In genomic region chr16:50697881-50698767, GRCh38 we compare ENCODE assay signal across 9 cellular contexts. TPM values are rescaled to one million over a fixed set of nuclear protein-coding genes. Genes with fewer than 3 reads are reported as not detected.
DNase-seq lines count a peak whose midpoint lies in the region; ATAC-seq, FAIRE-seq and TF ChIP-seq lines count a peak whose summit lies in the region.
"Had no signal": no experiment of that assay in that cellular context is flagged by ENCODE, and none has a peak within 500 bp of the region (broad histone marks: within the 10 kb centered on the region; RNA-seq: fewer than 3 reads in every experiment).

No MANE protein-coding gene starts in this region.

- ATAC-seq in HG02852 (IDR thresholded peaks at IDR 0.05; ENCODE audit: unreplicated experiment) (peak; percentile 65), pancreas (peak in 3 of 4 donors; percentile 54 to 76 (median 67))

- intact Hi-C loops in esophagus squamous epithelium (cut with DNase I) (no loop called here), pancreas (cut with DNase I) (no loop called here)

- no peak for TF ChIP-seq POLR2A in esophagus squamous epithelium (IDR thresholded peaks at IDR 0.05)

- no peak for FAIRE-seq in pancreas (lab: Jason Lieb, UNC)

- no peaks in the 10 kb centered on the region for H3K9me3 ChIP-seq in esophagus squamous epithelium
- H3K9me3 ChIP-seq in pancreas, result no peaks in the 10 kb centered on the region

- H3K27me3 ChIP-seq in esophagus squamous epithelium (no peaks in the 10 kb centered on the region), pancreas (no peaks in the 10 kb centered on the region)

- TF ChIP-seq CTCF in WI38 (IDR thresholded peaks at IDR 0.05; ENCODE audit: low read depth, low read length) (no peak), esophagus squamous epithelium (IDR thresholded peaks at IDR 0.05) (no peak), pancreas (IDR thresholded peaks at IDR 0.05) (no peak)

- H3K27ac ChIP-seq in esophagus squamous epithelium, result peak overlapping the region; percentile 83 to 89 (median 88)
- H3K27ac ChIP-seq in pancreas, result peak overlapping the region in 2 of 4 donors; percentile 26 to 60
- H3K27ac ChIP-seq: 22Rv1 had no signal

- DNase-seq in DMS 273 (lab: John Stamatoyannopoulos, UW; ENCODE audit: unreplicated experiment), result peak; percentile 40
- DNase-seq in DMS 273 treated with DMSO at 0.1 percent for 48 hours (lab: John Stamatoyannopoulos, UW), result no peak
- no peak for DNase-seq in esophagus squamous epithelium (lab: John Stamatoyannopoulos, UW)
- DNase-seq in pancreas, result peak in 2 of 6 donors; percentile 25 to 54
- DNase-seq in COR-L47 (lab: John Stamatoyannopoulos, UW), result no peak
- no peak for DNase-seq in NCI-H69 (lab: John Stamatoyannopoulos, UW)

- 19 to 44% methylated on average over 14 to 16 of the region's 19 CpGs for WGBS in esophagus squamous epithelium, 2 donors
- 51 to 58% methylated on average over 19 of the region's 19 CpGs for WGBS in pancreas, 2 donors

- H3K36me3 ChIP-seq in esophagus squamous epithelium (peaks cover 0 to 6% (median 0%) of the 10 kb centered on the region in 3 donors), pancreas (no peaks in the 10 kb centered on the region)

- H3K4me1 ChIP-seq in esophagus squamous epithelium, result peaks cover 51 to 84% (median 51%) of the 10 kb centered on the region in 3 donors
- peaks cover 0 to 5% (median 0%) of the 10 kb centered on the region in 3 donors for H3K4me1 ChIP-seq in pancreas

- H3K4me3 ChIP-seq in WI38 (ENCODE audit: low read depth, low read length), result peak overlapping the region; percentile 39
- H3K4me3 ChIP-seq in esophagus squamous epithelium, result peak overlapping the region; percentile 15 to 62 (median 38)
- H3K4me3 ChIP-seq in pancreas, result peak overlapping the region in 1 of 4 donors; percentile 29

RNA-seq across cellular contexts. Expression of gene NOD2, which starts 4.7 kb away (rescaled TPM):
- total RNA-seq in esophagus squamous epithelium (10 to 100 TPM; 10.5 to 28.1 (median 21.6) TPM), pancreas (1 to 10 TPM in 2 of 6 donors, under 1 TPM in 4; 0.08 to 2.1 (median 0.38) TPM)
- polyA plus RNA-seq in pancreas, result under 1 TPM; 0.19 TPM

RNA-seq across cellular contexts. Expression of gene SNX20, which starts 17.0 kb away (rescaled TPM):
- total RNA-seq in esophagus squamous epithelium (1 to 10 TPM in 2 of 4 donors, under 1 TPM in 2; 0.38 to 2.9 (median 1.7) TPM), pancreas (1 to 10 TPM in 2 of 6 donors, under 1 TPM in 4; 0.09 to 2.8 (median 0.55) TPM)
- polyA plus RNA-seq in pancreas, result under 1 TPM; 0.40 to 0.57 TPM

RNA-seq across cellular contexts. Expression of gene CYLD, which starts 43.8 kb away (rescaled TPM):
- total RNA-seq in esophagus squamous epithelium (10 to 100 TPM; 22.6 to 45.9 (median 36.0) TPM), pancreas (10 to 100 TPM; 13.0 to 30.3 (median 18.3) TPM)
- polyA plus RNA-seq in pancreas, result 10 to 100 TPM in 1 of 2 donors, 1 to 10 TPM in 1; 6.2 to 10.5 TPM
